21 cellular contexts compared by ENCODE assay signal in genomic region chr11:130548491-130548833, GRCh38.
"Had no signal": no experiment of that assay in that cellular context is flagged by ENCODE, and none has a peak within 500 bp of the region (broad histone marks: within the 10 kb centered on the region; RNA-seq: fewer than 3 reads in every experiment).

No MANE protein-coding gene starts in this region.

- H3K4me2 ChIP-seq: neural progenitor cell, smooth muscle cell had no signal

- H3K9me3 ChIP-seq: psoas muscle, right lobe of liver, stomach, testis had no signal

- H3K4me1 ChIP-seq: neural progenitor cell, right lobe of liver, testis had no signal

- H3K4me3 ChIP-seq: neural progenitor cell, psoas muscle, right lobe of liver, smooth muscle cell, stomach, testis had no signal

- DNase-seq: activated B cell treated with CpG ODN at 0.5 μM for 24 hours; activated CD4-positive, alpha-beta T cell treated with anti-CD3 and anti-CD28 coated beads for 4 hours; activated CD8-positive, alpha-beta T cell treated with anti-CD3 and anti-CD28 coated beads for 36 hours; activated naive CD4-positive, alpha-beta T cell; activated naive CD8-positive, alpha-beta T cell treated with anti-CD3 and anti-CD28 coated beads, Interleukin-2, amount 10 ng/mL, durations not matched to agents 7 days and 5 days; activated T-cell treated with anti-CD3 and anti-CD28 coated beads, Interleukin-2, amount 50 U/mL, for 1 hour; amygdala; caudate nucleus; effector memory CD8-positive, alpha-beta T cell; mesendoderm; naive thymus-derived CD4-positive, alpha-beta T cell; psoas muscle; right lobe of liver; stimulated activated CD4-positive, alpha-beta T cell treated with anti-CD3 and anti-CD28 coated beads, Interleukin-4, amount 100 ng/mL, for 24 hours; stomach; testis had no signal

- H3K36me3 ChIP-seq: neural progenitor cell, right lobe of liver, stomach had no signal

- H2AFZ ChIP-seq: neural progenitor cell had no signal

- H3K27me3 ChIP-seq: neural progenitor cell, right lobe of liver, stomach, testis had no signal

- ATAC-seq: activated CD8-positive, alpha-beta T cell treated with anti-CD3 and anti-CD28 coated beads for 36 hours; activated T-helper 17 cell treated with anti-CD3 and anti-CD28 coated beads, Interleukin-2, amount 50 U/mL, for 72 hours; effector memory CD8-positive, alpha-beta T cell; naive thymus-derived CD4-positive, alpha-beta T cell; psoas muscle; right lobe of liver; stimulated activated effector memory CD8-positive, alpha-beta T cell treated with anti-CD3 and anti-CD28 coated beads, Interleukin-12 subunit alpha, Interleukin-12 subunit beta, amount 100 ng/mL, for 72 hours had no signal

- H3K9ac ChIP-seq: neural progenitor cell had no signal

- H3K27ac ChIP-seq: epithelial cell of prostate, neural progenitor cell, psoas muscle, right lobe of liver, stomach, testis had no signal
